In the genomic region with DNA sequence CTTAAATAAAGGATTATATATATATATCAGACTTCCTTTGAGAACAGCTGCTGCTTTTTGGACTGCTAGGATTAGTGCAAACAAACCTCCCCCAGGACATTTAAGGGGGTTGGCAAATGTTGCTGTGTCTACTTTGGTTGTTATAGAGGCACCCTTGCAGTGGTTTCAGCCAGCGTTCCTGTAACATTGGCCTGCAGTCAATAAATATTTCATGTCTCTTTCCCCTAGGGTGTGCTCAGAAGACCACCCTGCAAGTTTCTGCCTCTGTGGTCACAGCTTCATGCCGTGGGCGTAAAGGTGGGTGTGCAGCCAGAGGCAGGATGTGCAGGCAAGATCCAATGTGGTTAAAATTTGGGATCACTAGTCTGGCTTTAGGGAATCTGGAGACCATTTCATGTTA, we compare ENCODE assay signal across 22 cellular contexts. TPM values are rescaled to one million over a fixed set of nuclear protein-coding genes. Genes with fewer than 3 reads are reported as not detected.
"Had no signal": no experiment of that assay in that cellular context is flagged by ENCODE, and none has a peak within 500 bp of the region (broad histone marks: within the 10 kb centered on the region; RNA-seq: fewer than 3 reads in every experiment).

No MANE protein-coding gene starts in this region.

- H3K27ac ChIP-seq: esophagus muscularis mucosa, gastroesophageal sphincter, heart left ventricle, left lung, prostate gland, skin epidermis, transverse colon, uterus had no signal

- DNase-seq: activated effector memory CD4-positive, alpha-beta T cell treated with anti-CD3 and anti-CD28 coated beads, Interleukin-2, amount 50 U/mL, for 16 hours; activated naive CD4-positive, alpha-beta T cell treated with anti-CD3 and anti-CD28 coated beads, Interleukin-2, amount 50 U/mL, for 16 hours; activated T-cell treated with anti-CD3 and anti-CD28 coated beads, Interleukin-2, amount 50 U/mL, for 72 hours; dermis blood vessel endothelial cell; effector memory CD4-positive, alpha-beta T cell; heart left ventricle; kidney; left lung; midbrain; right cardiac atrium; transverse colon; uterus had no signal

- ATAC-seq: activated CD4-positive, CD25-positive, alpha-beta regulatory T cell treated with anti-CD3 and anti-CD28 coated beads, Interleukin-2, amount 50 U/mL, for 24 hours; activated T-cell treated with anti-CD3 and anti-CD28 coated beads, Interleukin-2, amount 50 U/mL, for 72 hours; gastroesophageal sphincter; heart left ventricle; left lung; right cardiac atrium had no signal

- H3K36me3 ChIP-seq: esophagus muscularis mucosa, gastroesophageal sphincter, heart left ventricle, left lung, prostate gland, transverse colon, uterus had no signal

- H3K9me3 ChIP-seq: esophagus muscularis mucosa, gastroesophageal sphincter, left lung, prostate gland, transverse colon, uterus had no signal

- H3K4me1 ChIP-seq: gastroesophageal sphincter, heart left ventricle, left lung, prostate gland, transverse colon, uterus had no signal

- H3K27me3 ChIP-seq: esophagus muscularis mucosa, gastroesophageal sphincter, left lung, transverse colon, uterus had no signal

- H3K4me3 ChIP-seq: esophagus muscularis mucosa, gastroesophageal sphincter, heart left ventricle, left lung, prostate gland, skin epidermis, transverse colon, uterus had no signal

RNA-seq across cellular contexts. Expression of a gene that starts 28.9 kb away (rescaled TPM):
- total RNA-seq: activated CD8-positive, alpha-beta memory T cell treated with anti-CD3 and anti-CD28 coated beads for 36 hours; activated T-cell treated with anti-CD3 and anti-CD28 coated beads, Interleukin-2, amount 50 U/mL, for 72 hours; lung microvascular endothelial cell; neural crest cell; prostate gland; right cardiac atrium had no signal
- polyA plus RNA-seq: right cardiac atrium had no signal

RNA-seq across cellular contexts. Expression of a gene that starts 40.2 kb away (rescaled TPM):
- total RNA-seq: activated CD8-positive, alpha-beta memory T cell treated with anti-CD3 and anti-CD28 coated beads for 36 hours; activated T-cell treated with anti-CD3 and anti-CD28 coated beads, Interleukin-2, amount 50 U/mL, for 72 hours; endothelial cell of umbilical vein; lung microvascular endothelial cell; neural crest cell; osteocyte; right cardiac atrium; transverse colon had no signal
- polyA plus RNA-seq: endothelial cell of umbilical vein, heart left ventricle, right cardiac atrium had no signal
